Comparison of ENCODE assay signal across 23 cellular contexts in the genomic region with DNA sequence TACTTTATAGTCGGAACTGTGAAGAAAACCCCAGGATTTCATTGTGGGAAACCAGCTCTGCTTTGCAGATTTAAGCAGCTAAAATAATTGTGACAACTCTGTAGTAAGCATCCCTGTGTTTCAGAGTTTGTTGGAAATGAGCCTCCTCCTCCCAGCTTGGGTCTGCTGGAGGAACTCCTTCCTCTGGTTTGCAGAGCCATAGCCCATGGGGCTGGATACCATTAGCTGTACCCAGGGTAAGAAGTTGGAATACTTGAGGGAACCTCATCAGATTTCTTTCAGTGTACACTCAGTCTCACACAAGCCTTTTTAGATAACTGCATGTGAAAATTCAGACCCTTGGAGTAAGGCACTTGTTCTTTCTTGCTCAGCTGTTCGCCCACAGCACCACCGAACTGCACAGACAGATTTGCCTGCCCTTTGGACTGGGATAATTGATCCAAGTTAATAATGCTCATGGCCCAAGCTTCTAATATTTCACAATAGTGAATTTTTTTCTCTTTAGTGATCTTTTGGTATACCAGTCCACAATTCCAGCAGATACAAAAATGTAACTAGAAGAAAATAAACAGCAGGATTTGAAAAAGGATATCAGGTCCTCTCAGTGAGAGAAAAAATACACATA.
DNase-seq lines count a peak whose midpoint lies in the region; ATAC-seq, FAIRE-seq and TF ChIP-seq lines count a peak whose summit lies in the region.
"Had no signal": no experiment of that assay in that cellular context is flagged by ENCODE, and none has a peak within 500 bp of the region (broad histone marks: within the 10 kb centered on the region; RNA-seq: fewer than 3 reads in every experiment).

No MANE protein-coding gene starts in this region.

- H3K4me1 Mint-ChIP-seq in astrocyte (ENCODE audit: low read depth, unreplicated experiment): peaks cover 13% of the 10 kb centered on the region
- H3K4me1 Mint-ChIP-seq in activated CD4-positive, alpha-beta T cell treated with anti-CD3 and anti-CD28 coated beads for 36 hours: no peaks in the 10 kb centered on the region
- H3K4me1 Mint-ChIP-seq: IgD-negative memory B cell had no signal

- H3K9me3 Mint-ChIP-seq in astrocyte (ENCODE audit: unreplicated experiment): no peaks in the 10 kb centered on the region
- H3K9me3 Mint-ChIP-seq in activated CD4-positive, alpha-beta T cell treated with anti-CD3 and anti-CD28 coated beads for 36 hours (ENCODE audit: low read depth): peaks cover 4% of the 10 kb centered on the region

- H4K20me1 ChIP-seq in astrocyte (ENCODE audit: insufficient read depth, low read length): no peaks in the 10 kb centered on the region

- no peaks in the 10 kb centered on the region for H3K36me3 ChIP-seq in astrocyte (ENCODE audit: insufficient read depth, low read length)
- H3K36me3 ChIP-seq in right lobe of liver: no peaks in the 10 kb centered on the region

- H3K4me1 ChIP-seq in astrocyte (ENCODE audit: insufficient read depth, low read length) (peaks cover 7% of the 10 kb centered on the region), right lobe of liver (peaks cover 0 to 12% (median 2%) of the 10 kb centered on the region in 4 donors)

- H3K4me3 ChIP-seq in astrocyte (ENCODE audit: insufficient read depth, low read depth, low read length) (no peak overlapping the region), right lobe of liver (no peak overlapping the region)
- H3K4me3 ChIP-seq: SK-N-MC had no signal

- 51% methylated on average over 3 of the region's 3 CpGs for WGBS in right lobe of liver (ENCODE audit: insufficient coverage, low coverage, low lambda C conversion rate, missing lambda C conversion rate)

- H3K9me3 ChIP-seq in astrocyte (ENCODE audit: insufficient read depth, low read depth, low read length) (no peaks in the 10 kb centered on the region), right lobe of liver (no peaks in the 10 kb centered on the region)

- ATAC-seq in right lobe of liver (peak; percentile 88 to 96 (median 92)), sciatic nerve (peak; percentile 28), HG03571 (IDR thresholded peaks at IDR 0.05; ENCODE audit: unreplicated experiment) (no peak), esophagus mucosa (no peak)
- ATAC-seq in activated CD4-positive, alpha-beta T cell treated with anti-CD3 and anti-CD28 coated beads for 36 hours: no peak

- no peak overlapping the region for H3K9ac ChIP-seq in astrocyte (ENCODE audit: low read length)

- no peaks in the 10 kb centered on the region for H3K36me3 Mint-ChIP-seq in astrocyte (ENCODE audit: low read depth, unreplicated experiment)
- no peaks in the 10 kb centered on the region for H3K36me3 Mint-ChIP-seq in activated CD4-positive, alpha-beta T cell treated with anti-CD3 and anti-CD28 coated beads for 36 hours (ENCODE audit: low read depth)
- H3K36me3 Mint-ChIP-seq: IgD-negative memory B cell had no signal

- no peak overlapping the region for H2AFZ ChIP-seq in astrocyte (ENCODE audit: low read depth, low read length)

- no peaks in the 10 kb centered on the region for H3K79me2 ChIP-seq in astrocyte (ENCODE audit: insufficient read depth, low read length)

- H3K27me3 Mint-ChIP-seq in astrocyte (ENCODE audit: low read depth, unreplicated experiment): no peaks in the 10 kb centered on the region
- no peaks in the 10 kb centered on the region for H3K27me3 Mint-ChIP-seq in activated CD4-positive, alpha-beta T cell treated with anti-CD3 and anti-CD28 coated beads for 36 hours
- H3K27me3 Mint-ChIP-seq: IgD-negative memory B cell had no signal

- H3K27ac Mint-ChIP-seq in astrocyte (ENCODE audit: unreplicated experiment): peak overlapping the region; percentile 37
- H3K27ac Mint-ChIP-seq in activated CD4-positive, alpha-beta T cell treated with anti-CD3 and anti-CD28 coated beads for 36 hours: no peak overlapping the region
- H3K27ac Mint-ChIP-seq: IgD-negative memory B cell had no signal

- no peak overlapping the region for H3K4me2 ChIP-seq in astrocyte (ENCODE audit: low read length)

- POLR2A ChIA-PET in activated CD4-positive, alpha-beta T cell treated with anti-CD3 and anti-CD28 coated beads for 36 hours (lab: Charles Lee): no interaction called here

- intact Hi-C loops in right lobe of liver (cut with DNase I): no loop called here
- intact Hi-C loops in sciatic nerve (cut with DNase I): no loop called here
- intact Hi-C loops in activated CD4-positive, alpha-beta T cell treated with anti-CD3 and anti-CD28 coated beads for 36 hours (cut with DNase I, micrococcal nuclease): no loop called here

- H3K27ac ChIP-seq in astrocyte (ENCODE audit: low read depth, low read length): no peak overlapping the region
- peak overlapping the region in 2 of 3 donors; percentile 37 to 54 for H3K27ac ChIP-seq in right lobe of liver
- H3K27ac ChIP-seq: C4-2B, SK-N-MC had no signal

- TF ChIP-seq CTCF in astrocyte (IDR thresholded peaks at IDR 0.05; ENCODE audit: insufficient read depth, low read depth, low read length) (no peak), right lobe of liver (IDR thresholded peaks at IDR 0.05) (no peak)

- no peak overlapping the region for H3K4me3 Mint-ChIP-seq in astrocyte (ENCODE audit: unreplicated experiment)
- H3K4me3 Mint-ChIP-seq in activated CD4-positive, alpha-beta T cell treated with anti-CD3 and anti-CD28 coated beads for 36 hours: no peak overlapping the region
- H3K4me3 Mint-ChIP-seq: IgD-negative memory B cell had no signal

- FAIRE-seq in astrocyte (lab: Jason Lieb, UNC): no peak
- FAIRE-seq: D721Med, GM12892, GM18507 had no signal

- DNase-seq in GM03348 (ENCODE audit: low spot score): peak; percentile 9
- DNase-seq in astrocyte (ENCODE audit: low read depth): no peak
- DNase-seq in right lobe of liver: peak in 2 of 3 donors; percentile 28 to 50
- no peak for DNase-seq in sciatic nerve (ENCODE audit: low spot score)
- no peak for DNase-seq in central memory CD4-positive, alpha-beta T cell
- DNase-seq in activated CD4-positive, alpha-beta T cell treated with anti-CD3 and anti-CD28 coated beads for 36 hours: no peak
- DNase-seq: AML-193, GOT3, Karpas-422, NCI-H1092, NCI-H1436 treated with DMSO at 0.1 percent for 48 hours, NCI-H2029, NCI-H2171, NCI-H446 treated with DMSO at 0.1 percent for 48 hours, Right ventricle myocardium superior had no signal

- no peak for TF ChIP-seq POLR2A in right lobe of liver (IDR thresholded peaks at IDR 0.05)

- CTCF ChIA-PET in activated CD4-positive, alpha-beta T cell treated with anti-CD3 and anti-CD28 coated beads for 36 hours (lab: Charles Lee): no interaction called here

- H3K27me3 ChIP-seq in astrocyte (ENCODE audit: insufficient read depth, low read length) (no peaks in the 10 kb centered on the region), right lobe of liver (no peaks in the 10 kb centered on the region)

Comparison
In these comparisons a context has a peak if more than half of its experiments do, and no peak if none do; other contexts are left out.
1. DNase-seq: peak in GM03348 (single experiment) and right lobe of liver (2 of 3); none in astrocyte (single experiment), sciatic nerve (single experiment), central memory CD4-positive, alpha-beta T cell (single experiment) and activated CD4-positive, alpha-beta T cell treated with anti-CD3 and anti-CD28 coated beads for 36 hours (single experiment).
2. ATAC-seq: peak in right lobe of liver (4 of 4) and sciatic nerve (single experiment); none in HG03571 (single experiment), activated CD4-positive, alpha-beta T cell treated with anti-CD3 and anti-CD28 coated beads for 36 hours (single experiment) and esophagus mucosa (single experiment).